Comparison of ENCODE assay signal across 16 cellular contexts in genomic region chr22:45485271-45485670, GRCh38. TPM values are rescaled to one million over a fixed set of nuclear protein-coding genes. Genes with fewer than 3 reads are reported as not detected.
"Had no signal": no experiment of that assay in that cellular context is flagged by ENCODE, and none has a peak within 500 bp of the region (broad histone marks: within the 10 kb centered on the region; RNA-seq: fewer than 3 reads in every experiment).

No MANE protein-coding gene starts in this region.

- H3K27ac ChIP-seq: left lung, sigmoid colon, testis had no signal

- H3K4me1 ChIP-seq: adrenal gland, left lung, sigmoid colon, testis had no signal

- H3K4me3 Mint-ChIP-seq: activated T-cell treated with anti-CD3 and anti-CD28 coated beads, Interleukin-2, amount 50 U/mL, for 24 hours; activated T-helper 17 cell treated with anti-CD3 and anti-CD28 coated beads, Interleukin-2, amount 50 U/mL, for 72 hours; immature natural killer cell; mesothelial cell of epicardium; naive thymus-derived CD8-positive, alpha-beta T cell; T-cell had no signal

- DNase-seq: activated CD8-positive, alpha-beta memory T cell treated with anti-CD3 and anti-CD28 coated beads, Interleukin-2, amount 50 U/mL, for 4 hours; activated T-cell treated with anti-CD3 and anti-CD28 coated beads, Interleukin-2, amount 50 U/mL, for 24 hours; adrenal gland; foreskin melanocyte; immature natural killer cell; kidney glomerular epithelial cell; left lung; naive thymus-derived CD8-positive, alpha-beta T cell; sigmoid colon; stimulated activated CD4-positive, alpha-beta T cell treated with anti-CD3 and anti-CD28 coated beads, Interleukin-2, amount 100 ng/mL, for 48 hours; stimulated activated naive CD4-positive, alpha-beta T cell; T-cell; testis had no signal

- H3K27ac Mint-ChIP-seq: activated naive CD4-positive, alpha-beta T cell treated with anti-CD3 and anti-CD28 coated beads, Interleukin-2, amount 50 U/mL, for 72 hours; activated T-cell treated with anti-CD3 and anti-CD28 coated beads, Interleukin-2, amount 50 U/mL, for 24 hours; activated T-helper 17 cell treated with anti-CD3 and anti-CD28 coated beads, Interleukin-2, amount 50 U/mL, for 72 hours; immature natural killer cell; mesothelial cell of epicardium; naive thymus-derived CD8-positive, alpha-beta T cell; T-cell had no signal

- H3K27me3 ChIP-seq: adrenal gland, sigmoid colon, testis had no signal

- H3K36me3 ChIP-seq: adrenal gland, left lung, sigmoid colon had no signal

- H3K4me1 Mint-ChIP-seq: activated T-helper 17 cell treated with anti-CD3 and anti-CD28 coated beads, Interleukin-2, amount 50 U/mL, for 72 hours; immature natural killer cell; naive thymus-derived CD8-positive, alpha-beta T cell; T-cell had no signal

- H3K9me3 Mint-ChIP-seq: activated naive CD4-positive, alpha-beta T cell treated with anti-CD3 and anti-CD28 coated beads, Interleukin-2, amount 50 U/mL, for 72 hours; activated T-helper 17 cell treated with anti-CD3 and anti-CD28 coated beads, Interleukin-2, amount 50 U/mL, for 72 hours; immature natural killer cell; naive thymus-derived CD8-positive, alpha-beta T cell had no signal

- ATAC-seq: activated naive CD4-positive, alpha-beta T cell treated with anti-CD3 and anti-CD28 coated beads, Interleukin-2, amount 50 U/mL, for 72 hours; activated T-helper 17 cell treated with anti-CD3 and anti-CD28 coated beads, Interleukin-2, amount 50 U/mL, for 72 hours; left lung; naive thymus-derived CD8-positive, alpha-beta T cell; T-cell had no signal

- H3K36me3 Mint-ChIP-seq: activated naive CD4-positive, alpha-beta T cell treated with anti-CD3 and anti-CD28 coated beads, Interleukin-2, amount 50 U/mL, for 72 hours; immature natural killer cell; naive thymus-derived CD8-positive, alpha-beta T cell; T-cell had no signal

- H3K9me3 ChIP-seq: adrenal gland, left lung, sigmoid colon, testis had no signal

- H3K4me3 ChIP-seq: adrenal gland, left lung, sigmoid colon, testis had no signal

RNA-seq across cellular contexts. Expression of gene FBLN1, which starts 17.4 kb away (rescaled TPM):
- total RNA-seq: naive thymus-derived CD8-positive, alpha-beta T cell had no signal
- polyA plus RNA-seq: immature natural killer cell; naive thymus-derived CD8-positive, alpha-beta T cell had no signal
